In genomic region chr3:35772364-35773009, GRCh38 we compare ENCODE assay signal across 23 cellular contexts.
A peak's percentile ranks its signal among the peaks of the same experiment; 100 is the strongest.
DNase-seq lines count a peak whose midpoint lies in the region; ATAC-seq lines count a peak whose summit lies in the region.
"Had no signal": no experiment of that assay in that cellular context is flagged by ENCODE, and none has a peak within 500 bp of the region (broad histone marks: within the 10 kb centered on the region; RNA-seq: fewer than 3 reads in every experiment).

No MANE protein-coding gene starts in this region.

- no peak for ATAC-seq in activated CD4-positive, CD25-positive, alpha-beta regulatory T cell treated with anti-CD3 and anti-CD28 coated beads, Interleukin-2, amount 50 U/mL, for 24 hours
- ATAC-seq in GM21526 (IDR thresholded peaks at IDR 0.05; ENCODE audit: low FRiP score, unreplicated experiment) = no peak
- ATAC-seq: gastroesophageal sphincter, HepG2, left colon, WTC11 had no signal

- DNase-seq in NCI-H1105 treated with DMSO at 0.1 percent for 48 hours (lab: John Stamatoyannopoulos, UW) (peak; percentile 29), SHP77 treated with DMSO at 0.1 percent for 48 hours (lab: John Stamatoyannopoulos, UW) (peak; percentile 28), globus pallidus (ENCODE audit: low spot score) (peak; percentile 54), renal cortical epithelial cell (ENCODE audit: low read depth) (peak; percentile 3), iPS-NIHi7 (ENCODE audit: extremely low spot score) (no peak), cerebellar nuclear complex (lab: John Stamatoyannopoulos, UW) (no peak)
- DNase-seq: activated CD4-positive, alpha-beta memory T cell treated with anti-CD3 and anti-CD28 coated beads for 36 hours; activated naive CD4-positive, alpha-beta T cell; activated T-cell treated with anti-CD3 and anti-CD28 coated beads, Interleukin-2, amount 50 U/mL, for 1 hour; amniotic stem cell; CD8-positive, alpha-beta memory T cell; DMS79; effector CD4-positive, alpha-beta T cell; left colon; NCI-H146; NCI-H345; Peyer's patch; stimulated activated CD4-positive, alpha-beta T cell treated with anti-CD3 and anti-CD28 coated beads, Interleukin-4, amount 100 ng/mL, for 4 hours had no signal

Comparison
In these comparisons a context has a peak if more than half of its experiments do, and no peak if none do; other contexts are left out.
1. DNase-seq: peak in NCI-H1105 treated with DMSO at 0.1 percent for 48 hours (single experiment), SHP77 treated with DMSO at 0.1 percent for 48 hours (single experiment), globus pallidus (single experiment) and renal cortical epithelial cell (single experiment); none in iPS-NIHi7 (single experiment) and cerebellar nuclear complex (0 of 2).